Comparison of ENCODE assay signal across 1 cellular context in genomic region chr11:63835156-63835540, GRCh38.
TF ChIP-seq lines count a peak whose summit lies in the region.

No MANE protein-coding gene starts in this region.

TF ChIP-seq in H1, 55 proteins besides CTCF, POLR2A, EP300 and RAD21:
- TF ChIP-seq CTBP2 (IDR thresholded peaks at IDR 0.05; ENCODE audit: borderline replicate concordance, insufficient read depth, insufficient read length, low read length) (no peak), NANOG (IDR thresholded peaks at IDR 0.05; ENCODE audit: insufficient read depth, low read depth, low read length, poor library complexity, severe bottlenecking) (no peak), NRF1 (IDR thresholded peaks at IDR 0.05; ENCODE audit: low read depth, low read length) (no peak)
TF ChIP-seq in H1: peak in this region for 0.
